In genomic region chr7:142957723-142958122, GRCh38 we compare ENCODE assay signal across 1 cellular context.
TF ChIP-seq lines count a peak whose summit lies in the region.

No MANE protein-coding gene starts in this region.

TF ChIP-seq in GM23338, 12 proteins besides CTCF, POLR2A, EP300 and RAD21:
- no peak for TF ChIP-seq POLR2AphosphoS5 (IDR thresholded peaks at IDR 0.05; ENCODE audit: low read depth)
- TF ChIP-seq NANOG (IDR thresholded peaks at IDR 0.05; ENCODE audit: borderline replicate concordance) = no peak
- no peak for TF ChIP-seq CREB1 (CRISPR knock-in tag; IDR thresholded peaks at IDR 0.05; ENCODE audit: low read depth)
TF ChIP-seq in GM23338: peak in this region for 0.
